In the genomic region with DNA sequence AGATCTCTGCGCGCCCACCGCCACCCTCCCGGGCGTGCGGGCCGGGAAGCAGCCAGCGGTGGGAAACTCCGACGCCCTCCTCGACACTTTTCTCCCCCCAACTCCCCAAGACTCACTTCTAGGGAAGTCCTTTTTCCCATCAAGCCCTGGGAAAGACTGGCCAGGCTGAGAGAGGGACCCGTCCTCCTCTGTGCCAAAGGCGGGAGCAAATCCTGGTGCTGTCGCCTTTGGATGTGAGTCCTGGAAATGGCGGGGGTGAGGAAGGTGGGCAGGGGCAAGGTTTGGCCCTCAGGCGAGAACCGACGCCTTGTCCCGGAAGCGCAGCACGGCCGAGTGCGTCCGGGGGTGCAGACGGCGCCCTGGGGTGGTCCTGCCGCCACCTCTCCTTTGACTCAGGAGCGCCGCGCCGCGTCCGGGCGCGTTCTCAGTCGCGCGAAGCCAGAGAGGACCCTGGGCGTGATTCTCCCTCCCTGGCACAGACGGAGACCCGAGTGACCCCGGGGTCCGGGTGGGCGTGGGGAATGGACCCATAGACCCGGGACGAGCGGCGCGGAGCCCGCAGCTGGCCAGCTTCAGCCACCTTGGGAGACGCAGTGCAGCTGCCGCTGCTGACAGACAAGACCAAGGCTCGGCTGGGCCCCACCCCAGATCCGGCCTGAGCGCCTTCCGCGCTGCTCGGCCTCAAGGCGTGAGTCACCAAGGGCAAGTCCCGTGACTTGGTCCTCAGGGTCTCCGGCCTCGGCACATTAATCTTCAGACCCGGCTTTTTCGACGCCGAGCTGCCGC, we compare ENCODE assay signal across 1 cellular context.
TF ChIP-seq lines count a peak whose summit lies in the region.

No MANE protein-coding gene starts in this region.

TF ChIP-seq in HepG2, 621 proteins besides CTCF, POLR2A, EP300 and RAD21 (continued from another document and continues in another):
- TF ChIP-seq ZNF34 (CRISPR knock-in tag; IDR thresholded peaks at IDR 0.05; ENCODE audit: borderline replicate concordance) (peak; percentile 77; the same call in 1 of the 2 replicates), ZMYM4 (CRISPR knock-in tag; IDR thresholded peaks at IDR 0.05) (peak; percentile 78), PAF1 (CRISPR knock-in tag; IDR thresholded peaks at IDR 0.05) (0 out of 2 replicates have a peak, but pooled peaks have one; percentile 32), NBN (conservative IDR thresholded peaks at IDR 0.05) (no peak), KLF6 (CRISPR knock-in tag; IDR thresholded peaks at IDR 0.05) (no peak), SOX5 (CRISPR knock-in tag; IDR thresholded peaks at IDR 0.05; ENCODE audit: borderline replicate concordance) (no peak), ZC3H13 (CRISPR knock-in tag; IDR thresholded peaks at IDR 0.05) (peak; percentile 2; the same call in 1 of the 2 replicates), PAX8 (CRISPR knock-in tag; IDR thresholded peaks at IDR 0.05; ENCODE audit: borderline replicate concordance) (0 out of 2 replicates have a peak, but pooled peaks have one; percentile 55), SNAI1 (CRISPR knock-in tag; IDR thresholded peaks at IDR 0.05; ENCODE audit: borderline replicate concordance) (0 out of 2 replicates have a peak, but pooled peaks have one; percentile 39), SALL1 (CRISPR knock-in tag; IDR thresholded peaks at IDR 0.05) (peak; percentile 55), PRPF4 (IDR thresholded peaks at IDR 0.05; ENCODE audit: low read depth, low read length, poor library complexity, severe bottlenecking) (no peak), MAFK (conservative IDR thresholded peaks at IDR 0.05 in 1 of 2, IDR thresholded peaks at IDR 0.05 in 1 of 2; ENCODE audit: low read length in 2 of 2) (no peak), SOX13 (IDR thresholded peaks at IDR 0.05) (peak; percentile 35; the same call in 1 of the 2 replicates), SOX13 (CRISPR knock-in tag; conservative IDR thresholded peaks at IDR 0.05 in 1 of 2, IDR thresholded peaks at IDR 0.05 in 1 of 2) (peak in 1 of 2 experiments; percentile 3; a peak in 1 of 4 replicates), ZNF639 (CRISPR knock-in tag; conservative IDR thresholded peaks at IDR 0.05) (no peak), ZNF441 (CRISPR knock-in tag; IDR thresholded peaks at IDR 0.05; ENCODE audit: borderline replicate concordance) (no peak), POLR2AphosphoS2 (IDR thresholded peaks at IDR 0.05; ENCODE audit: low read depth, low read length) (no peak), SRSF4 (IDR thresholded peaks at IDR 0.05; ENCODE audit: low read depth, low read length, poor library complexity, severe bottlenecking) (no peak), ZNF607 (CRISPR knock-in tag; IDR thresholded peaks at IDR 0.05; ENCODE audit: borderline replicate concordance) (peak; percentile 84; the same call in 1 of the 2 replicates), RXRA (CRISPR knock-in tag; IDR thresholded peaks at IDR 0.05) (peak; percentile 56; the same call in 1 of the 2 replicates), NFE2 (CRISPR knock-in tag; IDR thresholded peaks at IDR 0.05) (no peak), PHB2 (IDR thresholded peaks at IDR 0.05; ENCODE audit: partially characterized antibody) (no peak), KIAA2018 (CRISPR knock-in tag; IDR thresholded peaks at IDR 0.05; ENCODE audit: borderline replicate concordance) (peak; percentile 7; the same call in 1 of the 2 replicates), MYPOP (CRISPR knock-in tag; IDR thresholded peaks at IDR 0.05) (peak; percentile 94), ZNF747 (CRISPR knock-in tag; IDR thresholded peaks at IDR 0.05; ENCODE audit: borderline replicate concordance) (peak; percentile 63; the same call in 1 of the 2 replicates), IKZF5 (CRISPR knock-in tag; IDR thresholded peaks at IDR 0.05) (peak; percentile 17), ZNF180 (CRISPR knock-in tag; IDR thresholded peaks at IDR 0.05; ENCODE audit: borderline replicate concordance, low read depth) (no peak), ZBTB8A (CRISPR knock-in tag; IDR thresholded peaks at IDR 0.05; ENCODE audit: borderline replicate concordance, low read depth) (no peak; the same call in 1 of the 2 replicates), JDP2 (CRISPR knock-in tag; IDR thresholded peaks at IDR 0.05; ENCODE audit: borderline replicate concordance) (peak; percentile 31; the same call in 1 of the 2 replicates), FOXP1 (IDR thresholded peaks at IDR 0.05) (no peak), FOXP1 (CRISPR knock-in tag; IDR thresholded peaks at IDR 0.05) (peak; percentile 39; the same call in 1 of the 2 replicates), ZNF12 (CRISPR knock-in tag; IDR thresholded peaks at IDR 0.05) (no peak), AFF4 (CRISPR knock-in tag; IDR thresholded peaks at IDR 0.05) (no peak)
- TF ChIP-seq, protein P1, sequence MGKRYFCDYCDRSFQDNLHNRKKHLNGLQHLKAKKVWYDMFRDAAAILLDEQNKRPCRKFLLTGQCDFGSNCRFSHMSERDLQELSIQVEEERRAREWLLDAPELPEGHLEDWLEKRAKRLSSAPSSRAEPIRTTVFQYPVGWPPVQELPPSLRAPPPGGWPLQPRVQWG (CRISPR knock-in tag; IDR thresholded peaks at IDR 0.05; ENCODE audit: borderline replicate concordance, low read depth), result no peak
- TF ChIP-seq, protein P2, sequence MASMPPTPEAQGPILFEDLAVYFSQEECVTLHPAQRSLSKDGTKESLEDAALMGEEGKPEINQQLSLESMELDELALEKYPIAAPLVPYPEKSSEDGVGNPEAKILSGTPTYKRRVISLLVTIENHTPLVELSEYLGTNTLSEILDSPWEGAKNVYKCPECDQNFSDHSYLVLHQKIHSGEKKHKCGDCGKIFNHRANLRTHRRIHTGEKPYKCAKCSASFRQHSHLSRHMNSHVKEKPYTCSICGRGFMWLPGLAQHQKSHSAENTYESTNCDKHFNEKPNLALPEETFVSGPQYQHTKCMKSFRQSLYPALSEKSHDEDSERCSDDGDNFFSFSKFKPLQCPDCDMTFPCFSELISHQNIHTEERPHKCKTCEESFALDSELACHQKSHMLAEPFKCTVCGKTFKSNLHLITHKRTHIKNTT (CRISPR knock-in tag; IDR thresholded peaks at IDR 0.05), result no peak
- TF ChIP-seq, protein P3, sequence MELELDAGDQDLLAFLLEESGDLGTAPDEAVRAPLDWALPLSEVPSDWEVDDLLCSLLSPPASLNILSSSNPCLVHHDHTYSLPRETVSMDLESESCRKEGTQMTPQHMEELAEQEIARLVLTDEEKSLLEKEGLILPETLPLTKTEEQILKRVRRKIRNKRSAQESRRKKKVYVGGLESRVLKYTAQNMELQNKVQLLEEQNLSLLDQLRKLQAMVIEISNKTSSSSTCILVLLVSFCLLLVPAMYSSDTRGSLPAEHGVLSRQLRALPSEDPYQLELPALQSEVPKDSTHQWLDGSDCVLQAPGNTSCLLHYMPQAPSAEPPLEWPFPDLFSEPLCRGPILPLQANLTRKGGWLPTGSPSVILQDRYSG (CRISPR knock-in tag; IDR thresholded peaks at IDR 0.05), result no peak
